In the genomic region with DNA sequence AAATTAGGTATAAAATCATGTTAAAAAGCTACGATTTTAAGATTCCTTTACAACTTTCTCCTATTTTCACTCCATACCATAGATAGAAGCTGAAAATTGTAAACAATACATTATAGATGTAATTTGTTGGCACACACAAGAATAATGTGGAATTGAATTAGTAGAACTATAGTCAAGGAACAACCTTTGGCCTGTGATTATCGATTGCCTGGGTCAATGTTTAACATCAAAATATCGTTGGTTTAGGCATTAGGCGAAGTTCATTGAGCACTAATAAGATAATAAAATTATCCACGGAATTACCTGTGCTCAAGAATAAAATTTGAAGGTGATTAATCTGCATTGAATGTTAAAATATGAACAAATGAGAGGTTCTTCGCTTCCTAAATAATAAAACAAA, we compare ENCODE assay signal across 1 cellular context.
TF ChIP-seq lines count a peak whose summit lies in the region.

No MANE protein-coding gene starts in this region.

TF ChIP-seq in HepG2, 621 proteins besides CTCF, POLR2A, EP300 and RAD21 (continued from another document):
- TF ChIP-seq, protein P1, sequence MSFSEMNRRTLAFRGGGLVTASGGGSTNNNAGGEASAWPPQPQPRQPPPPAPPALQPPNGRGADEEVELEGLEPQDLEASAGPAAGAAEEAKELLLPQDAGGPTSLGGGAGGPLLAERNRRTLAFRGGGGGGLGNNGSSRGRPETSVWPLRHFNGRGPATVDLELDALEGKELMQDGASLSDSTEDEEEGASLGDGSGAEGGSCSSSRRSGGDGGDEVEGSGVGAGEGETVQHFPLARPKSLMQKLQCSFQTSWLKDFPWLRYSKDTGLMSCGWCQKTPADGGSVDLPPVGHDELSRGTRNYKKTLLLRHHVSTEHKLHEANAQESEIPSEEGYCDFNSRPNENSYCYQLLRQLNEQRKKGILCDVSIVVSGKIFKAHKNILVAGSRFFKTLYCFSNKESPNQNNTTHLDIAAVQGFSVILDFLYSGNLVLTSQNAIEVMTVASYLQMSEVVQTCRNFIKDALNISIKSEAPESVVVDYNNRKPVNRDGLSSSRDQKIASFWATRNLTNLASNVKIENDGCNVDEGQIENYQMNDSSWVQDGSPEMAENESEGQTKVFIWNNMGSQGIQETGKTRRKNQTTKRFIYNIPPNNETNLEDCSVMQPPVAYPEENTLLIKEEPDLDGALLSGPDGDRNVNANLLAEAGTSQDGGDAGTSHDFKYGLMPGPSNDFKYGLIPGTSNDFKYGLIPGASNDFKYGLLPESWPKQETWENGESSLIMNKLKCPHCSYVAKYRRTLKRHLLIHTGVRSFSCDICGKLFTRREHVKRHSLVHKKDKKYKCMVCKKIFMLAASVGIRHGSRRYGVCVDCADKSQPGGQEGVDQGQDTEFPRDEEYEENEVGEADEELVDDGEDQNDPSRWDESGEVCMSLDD (CRISPR knock-in tag; IDR thresholded peaks at IDR 0.05; ENCODE audit: borderline replicate concordance), result no peak
- TF ChIP-seq, protein P2, sequence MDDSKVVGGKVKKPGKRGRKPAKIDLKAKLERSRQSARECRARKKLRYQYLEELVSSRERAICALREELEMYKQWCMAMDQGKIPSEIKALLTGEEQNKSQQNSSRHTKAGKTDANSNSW (CRISPR knock-in tag; IDR thresholded peaks at IDR 0.05; ENCODE audit: borderline replicate concordance), result no peak
- TF ChIP-seq FOXP1 (IDR thresholded peaks at IDR 0.05) (no peak), FOXP1 (CRISPR knock-in tag; IDR thresholded peaks at IDR 0.05) (no peak)
